2 cellular contexts compared by ENCODE assay signal in the genomic region with DNA sequence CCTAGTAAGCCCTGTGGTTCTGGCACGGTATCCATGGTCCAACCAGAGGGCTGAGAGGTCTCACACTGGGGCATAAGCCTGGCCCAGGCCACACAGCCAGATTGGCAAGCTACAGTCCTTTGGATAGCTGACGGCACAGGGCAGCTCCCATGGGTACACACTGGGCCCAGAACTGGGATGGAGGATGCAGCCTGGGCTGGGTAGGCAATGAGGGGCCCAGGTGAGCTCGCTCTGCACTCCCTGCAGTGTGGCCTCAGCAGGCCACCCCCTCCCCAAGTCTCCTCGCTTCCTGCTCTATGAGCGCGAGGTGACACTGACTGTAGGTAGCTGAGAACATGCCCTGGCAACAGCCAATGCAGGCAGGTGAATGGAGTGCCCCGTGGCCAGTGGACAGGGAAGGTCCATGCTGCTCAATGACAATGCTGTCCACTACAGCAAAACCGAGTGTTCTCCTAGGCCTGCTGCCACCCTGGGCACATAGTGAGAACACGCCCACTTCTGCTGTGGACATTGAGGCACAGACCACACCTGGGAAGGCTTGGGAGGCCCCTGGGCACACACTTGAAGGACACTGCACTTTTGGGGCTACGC.
TF ChIP-seq lines count a peak whose summit lies in the region.

No MANE protein-coding gene starts in this region.

TF ChIP-seq in HCT116, 20 proteins besides CTCF, POLR2A, EP300 and RAD21:
- no peak for TF ChIP-seq YY1 (IDR thresholded peaks at IDR 0.05; ENCODE audit: extremely low read depth, insufficient replicate concordance, low read depth, low read length)
- TF ChIP-seq SP1 (IDR thresholded peaks at IDR 0.05; ENCODE audit: low read depth): no peak
- no peak for TF ChIP-seq CEBPB (IDR thresholded peaks at IDR 0.05; ENCODE audit: low read depth)
- TF ChIP-seq ZFX (IDR thresholded peaks at IDR 0.05): no peak
- TF ChIP-seq, protein P1, sequence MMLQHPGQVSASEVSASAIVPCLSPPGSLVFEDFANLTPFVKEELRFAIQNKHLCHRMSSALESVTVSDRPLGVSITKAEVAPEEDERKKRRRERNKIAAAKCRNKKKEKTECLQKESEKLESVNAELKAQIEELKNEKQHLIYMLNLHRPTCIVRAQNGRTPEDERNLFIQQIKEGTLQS (IDR thresholded peaks at IDR 0.05): no peak
- TF ChIP-seq SRF (IDR thresholded peaks at IDR 0.05; ENCODE audit: low read depth): no peak
- TF ChIP-seq FOSL1 (IDR thresholded peaks at IDR 0.05; ENCODE audit: low read depth): no peak
- TF ChIP-seq POLR2AphosphoS5 (IDR thresholded peaks at IDR 0.05; ENCODE audit: low read depth, low read length): no peak
- TF ChIP-seq, protein P2, sequence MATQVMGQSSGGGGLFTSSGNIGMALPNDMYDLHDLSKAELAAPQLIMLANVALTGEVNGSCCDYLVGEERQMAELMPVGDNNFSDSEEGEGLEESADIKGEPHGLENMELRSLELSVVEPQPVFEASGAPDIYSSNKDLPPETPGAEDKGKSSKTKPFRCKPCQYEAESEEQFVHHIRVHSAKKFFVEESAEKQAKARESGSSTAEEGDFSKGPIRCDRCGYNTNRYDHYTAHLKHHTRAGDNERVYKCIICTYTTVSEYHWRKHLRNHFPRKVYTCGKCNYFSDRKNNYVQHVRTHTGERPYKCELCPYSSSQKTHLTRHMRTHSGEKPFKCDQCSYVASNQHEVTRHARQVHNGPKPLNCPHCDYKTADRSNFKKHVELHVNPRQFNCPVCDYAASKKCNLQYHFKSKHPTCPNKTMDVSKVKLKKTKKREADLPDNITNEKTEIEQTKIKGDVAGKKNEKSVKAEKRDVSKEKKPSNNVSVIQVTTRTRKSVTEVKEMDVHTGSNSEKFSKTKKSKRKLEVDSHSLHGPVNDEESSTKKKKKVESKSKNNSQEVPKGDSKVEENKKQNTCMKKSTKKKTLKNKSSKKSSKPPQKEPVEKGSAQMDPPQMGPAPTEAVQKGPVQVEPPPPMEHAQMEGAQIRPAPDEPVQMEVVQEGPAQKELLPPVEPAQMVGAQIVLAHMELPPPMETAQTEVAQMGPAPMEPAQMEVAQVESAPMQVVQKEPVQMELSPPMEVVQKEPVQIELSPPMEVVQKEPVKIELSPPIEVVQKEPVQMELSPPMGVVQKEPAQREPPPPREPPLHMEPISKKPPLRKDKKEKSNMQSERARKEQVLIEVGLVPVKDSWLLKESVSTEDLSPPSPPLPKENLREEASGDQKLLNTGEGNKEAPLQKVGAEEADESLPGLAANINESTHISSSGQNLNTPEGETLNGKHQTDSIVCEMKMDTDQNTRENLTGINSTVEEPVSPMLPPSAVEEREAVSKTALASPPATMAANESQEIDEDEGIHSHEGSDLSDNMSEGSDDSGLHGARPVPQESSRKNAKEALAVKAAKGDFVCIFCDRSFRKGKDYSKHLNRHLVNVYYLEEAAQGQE (IDR thresholded peaks at IDR 0.05; ENCODE audit: low read depth): no peak
- no peak for TF ChIP-seq ZNF274 (IDR thresholded peaks at IDR 0.05; ENCODE audit: low read depth, low read length)
- TF ChIP-seq ELF1 (IDR thresholded peaks at IDR 0.05; ENCODE audit: borderline replicate concordance, low read depth): no peak
- TF ChIP-seq EGR1 (IDR thresholded peaks at IDR 0.05; ENCODE audit: low read depth): no peak
- TF ChIP-seq EZH2 (IDR thresholded peaks at IDR 0.05): no peak
- TF ChIP-seq TCF7L2 (IDR thresholded peaks at IDR 0.05; ENCODE audit: borderline replicate concordance, extremely low read depth, insufficient read depth, insufficient read length): no peak
- TF ChIP-seq JUND (IDR thresholded peaks at IDR 0.05): no peak
- TF ChIP-seq, protein P3, sequence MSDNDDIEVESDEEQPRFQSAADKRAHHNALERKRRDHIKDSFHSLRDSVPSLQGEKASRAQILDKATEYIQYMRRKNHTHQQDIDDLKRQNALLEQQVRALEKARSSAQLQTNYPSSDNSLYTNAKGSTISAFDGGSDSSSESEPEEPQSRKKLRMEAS (IDR thresholded peaks at IDR 0.05): no peak
- TF ChIP-seq EZH2phosphoT487 (IDR thresholded peaks at IDR 0.05; ENCODE audit: borderline replicate concordance): no peak
- TF ChIP-seq CBX3 (IDR thresholded peaks at IDR 0.05; ENCODE audit: low read depth): no peak
- TF ChIP-seq SIN3A (IDR thresholded peaks at IDR 0.05; ENCODE audit: low read depth): no peak

TF ChIP-seq in H1, 55 proteins besides CTCF, POLR2A, EP300 and RAD21:
- no peak for TF ChIP-seq BCL11A (IDR thresholded peaks at IDR 0.05; ENCODE audit: low read depth in 2 of 2, low read length in 2 of 2)
- TF ChIP-seq SP4 (IDR thresholded peaks at IDR 0.05; ENCODE audit: low read length): no peak
- no peak for TF ChIP-seq ZNF274 (IDR thresholded peaks at IDR 0.05; ENCODE audit: borderline replicate concordance, extremely low read depth, low read length)
- no peak for TF ChIP-seq CEBPB (IDR thresholded peaks at IDR 0.05; ENCODE audit: low read depth, low read length)
- TF ChIP-seq ASH2L (IDR thresholded peaks at IDR 0.05; ENCODE audit: low read length): no peak
- no peak for TF ChIP-seq CBX5 (IDR thresholded peaks at IDR 0.05; ENCODE audit: low read depth, low read length)
- TF ChIP-seq TEAD4 (IDR thresholded peaks at IDR 0.05; ENCODE audit: low read depth, low read length): no peak
